17 cellular contexts compared by ENCODE assay signal in the genomic region with DNA sequence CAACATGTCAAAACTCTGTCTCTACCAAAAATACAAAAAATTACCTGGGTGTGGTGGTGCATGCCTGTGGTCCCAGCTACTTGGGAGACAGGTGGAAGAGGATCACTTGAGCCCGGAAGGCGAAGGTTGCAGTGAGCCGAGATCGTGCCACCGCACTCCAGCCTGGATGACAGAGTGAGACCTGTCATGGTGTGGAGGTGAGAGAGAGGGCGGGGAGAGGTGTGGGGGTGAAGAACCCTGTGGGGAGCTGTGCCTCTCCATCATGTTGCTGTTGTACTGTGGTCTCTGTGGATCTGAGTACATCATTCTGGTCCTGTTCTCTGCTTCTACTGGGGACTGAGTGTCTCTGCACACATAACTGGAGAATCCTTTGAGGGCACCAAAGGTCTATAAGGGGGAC. TPM values are rescaled to one million over a fixed set of nuclear protein-coding genes. Genes with fewer than 3 reads are reported as not detected.
A peak's percentile ranks its signal among the peaks of the same experiment; 100 is the strongest.
DNase-seq lines count a peak whose midpoint lies in the region; ATAC-seq and TF ChIP-seq lines count a peak whose summit lies in the region.
"Had no signal": no experiment of that assay in that cellular context is flagged by ENCODE, and none has a peak within 500 bp of the region (broad histone marks: within the 10 kb centered on the region; RNA-seq: fewer than 3 reads in every experiment).

No MANE protein-coding gene starts in this region.

- peak overlapping the region; percentile 32 for H3K27ac ChIP-seq in HL-60 (replicated peaks)
- H3K27ac ChIP-seq: neural progenitor cell had no signal

- H3K27ac Mint-ChIP-seq in CD14-positive monocyte (peak overlapping the region in 4 of 7 donors; percentile 8 to 68 (median 50)), type B pancreatic cell (no peak overlapping the region)
- H3K27ac Mint-ChIP-seq in activated naive CD4-positive, alpha-beta T cell treated with anti-CD3 and anti-CD28 coated beads, Interleukin-2, amount 10 ng/mL, durations not matched to agents 7 days and 5 days: peak overlapping the region; percentile 93
- H3K27ac Mint-ChIP-seq in naive thymus-derived CD8-positive, alpha-beta T cell: peak overlapping the region; percentile 69 to 94 (median 92)
- H3K27ac Mint-ChIP-seq: neural progenitor cell had no signal

- no peaks in the 10 kb centered on the region for H3K27me3 ChIP-seq in HL-60 (ENCODE audit: insufficient read depth, poor library complexity, severe bottlenecking)
- H3K27me3 ChIP-seq: gastrocnemius medialis, upper lobe of right lung had no signal

- H3K4me3 Mint-ChIP-seq in CD14-positive monocyte (no peak overlapping the region), type B pancreatic cell (no peak overlapping the region)
- H3K4me3 Mint-ChIP-seq in activated naive CD4-positive, alpha-beta T cell treated with anti-CD3 and anti-CD28 coated beads, Interleukin-2, amount 10 ng/mL, durations not matched to agents 7 days and 5 days: peak overlapping the region; percentile 72
- H3K4me3 Mint-ChIP-seq in naive thymus-derived CD8-positive, alpha-beta T cell: peak overlapping the region; percentile 73 to 85 (median 81)
- H3K4me3 Mint-ChIP-seq: neural progenitor cell had no signal

- H3K27me3 Mint-ChIP-seq in CD14-positive monocyte (ENCODE audit: low read depth in 3 of 3): peaks cover 0 to 14% (median 6%) of the 10 kb centered on the region in 3 donors
- H3K27me3 Mint-ChIP-seq in activated naive CD4-positive, alpha-beta T cell treated with anti-CD3 and anti-CD28 coated beads, Interleukin-2, amount 10 ng/mL, durations not matched to agents 7 days and 5 days: no peaks in the 10 kb centered on the region
- H3K27me3 Mint-ChIP-seq in naive thymus-derived CD8-positive, alpha-beta T cell: no peaks in the 10 kb centered on the region
- H3K27me3 Mint-ChIP-seq in type B pancreatic cell: peaks cover 6% of the 10 kb centered on the region

- no peak for DNase-seq in CD14-positive monocyte (ENCODE audit: low spot score)
- DNase-seq in HL-60 (ENCODE audit: low read depth in 1 of 2, low spot score in 1 of 2): no peak
- DNase-seq in activated naive CD4-positive, alpha-beta T cell treated with anti-CD3 and anti-CD28 coated beads, Interleukin-2, amount 10 ng/mL, durations not matched to agents 7 days and 5 days: peak; percentile 50
- no peak for DNase-seq in naive thymus-derived CD8-positive, alpha-beta T cell
- DNase-seq in type B pancreatic cell (ENCODE audit: extremely low spot score, unreplicated experiment): no peak
- DNase-seq in RKO (ENCODE audit: low spot score): no peak
- DNase-seq in DMS79 treated with DMSO at 0.1 percent for 48 hours (lab: John Stamatoyannopoulos, UW): no peak
- DNase-seq: activated CD4-positive, CD25-positive, alpha-beta regulatory T cell treated with anti-CD3 and anti-CD28 coated beads, Interleukin-2, amount 50 U/mL, for 72 hours; DND-41; gastrocnemius medialis; GOT3; mammary epithelial cell; NCI-H2029 treated with DMSO at 0.1 percent for 48 hours; NCI-H748 treated with DMSO at 0.1 percent for 48 hours; upper lobe of right lung had no signal

- CTCF ChIA-PET in activated naive CD4-positive, alpha-beta T cell treated with anti-CD3 and anti-CD28 coated beads, Interleukin-2, amount 10 ng/mL, durations not matched to agents 7 days and 5 days (lab: Charles Lee): interaction anchor here (0.6 to 8.2 kb wide), 10 partner anchors 9 to 128 kb away, joined by 3 to 112 read pairs (median 4); partner anchors contain the start of genes LMAN2 and RGS14

- H3K36me3 Mint-ChIP-seq in CD14-positive monocyte (peaks cover 47 to 65% of the 10 kb centered on the region in 2 donors), type B pancreatic cell (no peaks in the 10 kb centered on the region)
- peaks cover 58% of the 10 kb centered on the region for H3K36me3 Mint-ChIP-seq in activated naive CD4-positive, alpha-beta T cell treated with anti-CD3 and anti-CD28 coated beads, Interleukin-2, amount 10 ng/mL, durations not matched to agents 7 days and 5 days
- H3K36me3 Mint-ChIP-seq in naive thymus-derived CD8-positive, alpha-beta T cell: peaks cover 6 to 25% (median 13%) of the 10 kb centered on the region in 3 donors

- peaks cover 45% of the 10 kb centered on the region for H3K4me1 Mint-ChIP-seq in CD14-positive monocyte
- peaks cover 70% of the 10 kb centered on the region for H3K4me1 Mint-ChIP-seq in activated naive CD4-positive, alpha-beta T cell treated with anti-CD3 and anti-CD28 coated beads, Interleukin-2, amount 10 ng/mL, durations not matched to agents 7 days and 5 days
- peaks cover 37 to 90% (median 74%) of the 10 kb centered on the region in 4 donors for H3K4me1 Mint-ChIP-seq in naive thymus-derived CD8-positive, alpha-beta T cell
- peaks cover 8% of the 10 kb centered on the region for H3K4me1 Mint-ChIP-seq in type B pancreatic cell (ENCODE audit: unreplicated experiment)

- H3K9me3 Mint-ChIP-seq in CD14-positive monocyte (peaks cover 0 to 5% (median 0%) of the 10 kb centered on the region in 7 donors), type B pancreatic cell (no peaks in the 10 kb centered on the region)
- H3K9me3 Mint-ChIP-seq in activated naive CD4-positive, alpha-beta T cell treated with anti-CD3 and anti-CD28 coated beads, Interleukin-2, amount 10 ng/mL, durations not matched to agents 7 days and 5 days: no peaks in the 10 kb centered on the region
- no peaks in the 10 kb centered on the region for H3K9me3 Mint-ChIP-seq in naive thymus-derived CD8-positive, alpha-beta T cell
- H3K9me3 Mint-ChIP-seq: neural progenitor cell had no signal

- TF ChIP-seq CTCF in CD14-positive monocyte (IDR thresholded peaks at IDR 0.05) (no peak), HL-60 (IDR thresholded peaks at IDR 0.05; ENCODE audit: insufficient read depth, low read length) (no peak), type B pancreatic cell (conservative IDR thresholded peaks at IDR 0.05) (no peak)

- intact Hi-C loops in CD14-positive monocyte (cut with micrococcal nuclease): loop anchor here in 1 of 2 donors (10.0 kb wide), 1 partner anchor 692 kb away; no protein-coding TSS in a partner anchor

- POLR2A ChIA-PET in naive thymus-derived CD8-positive, alpha-beta T cell (lab: Charles Lee): interaction anchor here (0.6 to 13.2 kb wide), 19 partner anchors 8 to 836 kb away, joined by 3 to 247 read pairs (median 6); partner anchors contain the start of genes GRK6, HNRNPAB, LMAN2 and MXD3

- no peak overlapping the region for H3K4me3 ChIP-seq in HL-60 (replicated peaks; ENCODE audit: insufficient read depth, low read length)
- H3K4me3 ChIP-seq: gastrocnemius medialis, neural progenitor cell, upper lobe of right lung had no signal

- peak; percentile 38 to 52 for ATAC-seq in naive thymus-derived CD8-positive, alpha-beta T cell
- ATAC-seq: gastrocnemius medialis, upper lobe of right lung had no signal

RNA-seq across cellular contexts. Expression of gene SLC34A1, which starts 11.3 kb away (rescaled TPM):
- not detected for polyA plus RNA-seq in CD14-positive monocyte
- under 1 TPM; 0.16 to 0.25 TPM for total RNA-seq in naive thymus-derived CD8-positive, alpha-beta T cell
- not detected for polyA plus RNA-seq in naive thymus-derived CD8-positive, alpha-beta T cell
- total RNA-seq in type B pancreatic cell (ENCODE audit: low replicate concordance): 0.12 and 0.22 TPM in 2 replicates
- total RNA-seq: gastrocnemius medialis, upper lobe of right lung had no signal
- polyA plus RNA-seq: adipose tissue had no signal

RNA-seq across cellular contexts. Expression of gene RGS14, which starts 15.2 kb away (rescaled TPM):
- 10 to 100 TPM; 35.4 to 43.5 TPM for polyA plus RNA-seq in CD14-positive monocyte
- 100 to 1,000 TPM; 117 to 122 TPM for total RNA-seq in naive thymus-derived CD8-positive, alpha-beta T cell
- 10 to 100 TPM; 40.9 to 89.3 (median 45.9) TPM for polyA plus RNA-seq in naive thymus-derived CD8-positive, alpha-beta T cell
- 8.9 and 16.6 TPM in 2 replicates for total RNA-seq in type B pancreatic cell (ENCODE audit: low replicate concordance)

RNA-seq across cellular contexts. Expression of gene LMAN2, which starts 21.4 kb away (rescaled TPM):
- 100 to 1,000 TPM; 259 to 275 TPM for polyA plus RNA-seq in CD14-positive monocyte
- total RNA-seq in naive thymus-derived CD8-positive, alpha-beta T cell: 10 to 100 TPM; 77.1 to 89.0 TPM
- 100 to 1,000 TPM; 212 to 243 (median 242) TPM for polyA plus RNA-seq in naive thymus-derived CD8-positive, alpha-beta T cell
- total RNA-seq in type B pancreatic cell (ENCODE audit: low replicate concordance): 102 and 129 TPM in 2 replicates

RNA-seq across cellular contexts. Expression of gene PFN3, which starts 27.6 kb away (rescaled TPM):
- not detected for polyA plus RNA-seq in CD14-positive monocyte
- total RNA-seq in naive thymus-derived CD8-positive, alpha-beta T cell: not detected
- polyA plus RNA-seq in naive thymus-derived CD8-positive, alpha-beta T cell: not detected
- total RNA-seq in type B pancreatic cell (ENCODE audit: low replicate concordance): not detected in 2 replicates
- total RNA-seq: gastrocnemius medialis, mammary epithelial cell, upper lobe of right lung had no signal
- polyA plus RNA-seq: adipose tissue, mammary epithelial cell had no signal

RNA-seq across cellular contexts. Expression of gene F12, which starts 36.5 kb away (rescaled TPM):
- polyA plus RNA-seq in CD14-positive monocyte: 1 to 10 TPM; 1.4 to 1.5 TPM
- total RNA-seq in naive thymus-derived CD8-positive, alpha-beta T cell: not detected
- polyA plus RNA-seq in naive thymus-derived CD8-positive, alpha-beta T cell: under 1 TPM; 0.21 to 0.26 (median 0.25) TPM
- total RNA-seq in type B pancreatic cell (ENCODE audit: low replicate concordance): 3.2 and 5.7 TPM in 2 replicates

Comparison
In these comparisons a context has a peak if more than half of its experiments do, and no peak if none do; other contexts are left out.
1. H3K4me3 Mint-ChIP-seq: peak in activated naive CD4-positive, alpha-beta T cell treated with anti-CD3 and anti-CD28 coated beads, Interleukin-2, amount 10 ng/mL, durations not matched to agents 7 days and 5 days (single experiment) and naive thymus-derived CD8-positive, alpha-beta T cell (10 of 10); none in CD14-positive monocyte (0 of 2) and type B pancreatic cell (single experiment).